Comparison of ENCODE assay signal across 10 cellular contexts in the genomic region with DNA sequence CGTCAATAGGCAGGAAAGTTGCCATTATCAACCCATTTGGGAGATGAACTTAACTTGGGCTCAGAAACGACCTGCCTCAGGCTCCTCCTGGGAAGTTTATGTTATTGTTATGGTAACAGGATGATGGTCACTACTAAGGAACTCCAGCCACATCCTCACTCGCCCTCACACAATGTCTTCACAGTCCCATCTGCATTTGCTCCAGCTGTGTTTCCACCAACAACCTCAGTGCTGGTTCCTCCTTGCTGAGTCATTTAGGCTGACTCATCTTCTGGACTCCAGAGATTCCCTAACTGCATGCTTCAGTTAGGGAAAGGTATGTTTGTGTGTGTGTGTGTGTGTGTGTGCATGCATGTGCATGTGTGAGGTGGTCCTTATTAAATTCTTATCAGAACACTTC.
DNase-seq lines count a peak whose midpoint lies in the region; TF ChIP-seq lines count a peak whose summit lies in the region.
"Had no signal": no experiment of that assay in that cellular context is flagged by ENCODE, and none has a peak within 500 bp of the region (broad histone marks: within the 10 kb centered on the region; RNA-seq: fewer than 3 reads in every experiment).

No MANE protein-coding gene starts in this region.

- no peaks in the 10 kb centered on the region for H3K36me3 Mint-ChIP-seq in progenitor cell of endocrine pancreas (ENCODE audit: insufficient read depth)
- no peaks in the 10 kb centered on the region for H3K36me3 Mint-ChIP-seq in activated naive CD8-positive, alpha-beta T cell treated with anti-CD3 and anti-CD28 coated beads for 36 hours
- H3K36me3 Mint-ChIP-seq: activated naive CD4-positive, alpha-beta T cell treated with anti-CD3 and anti-CD28 coated beads, Interleukin-2, amount 50 U/mL, for 24 hours had no signal

- TF ChIP-seq CTCF in progenitor cell of endocrine pancreas (IDR thresholded peaks at IDR 0.05; ENCODE audit: unreplicated experiment) = no peak
- TF ChIP-seq CTCF in GM13976 (IDR thresholded peaks at IDR 0.05; ENCODE audit: borderline replicate concordance, control extremely low read depth, extremely low read depth, insufficient read depth, missing control alignments) = no peak

- peaks cover 2% of the 10 kb centered on the region for H3K27me3 Mint-ChIP-seq in progenitor cell of endocrine pancreas
- no peaks in the 10 kb centered on the region for H3K27me3 Mint-ChIP-seq in activated naive CD8-positive, alpha-beta T cell treated with anti-CD3 and anti-CD28 coated beads for 36 hours

- H3K4me3 Mint-ChIP-seq in progenitor cell of endocrine pancreas (ENCODE audit: low read depth) = no peak overlapping the region
- no peak overlapping the region for H3K4me3 Mint-ChIP-seq in activated naive CD8-positive, alpha-beta T cell treated with anti-CD3 and anti-CD28 coated beads for 36 hours
- H3K4me3 Mint-ChIP-seq: activated naive CD4-positive, alpha-beta T cell treated with anti-CD3 and anti-CD28 coated beads, Interleukin-2, amount 50 U/mL, for 24 hours had no signal

- peaks cover 2% of the 10 kb centered on the region for H3K4me1 Mint-ChIP-seq in progenitor cell of endocrine pancreas (ENCODE audit: low read depth)
- no peaks in the 10 kb centered on the region for H3K4me1 Mint-ChIP-seq in activated naive CD8-positive, alpha-beta T cell treated with anti-CD3 and anti-CD28 coated beads for 36 hours
- H3K4me1 Mint-ChIP-seq: activated naive CD4-positive, alpha-beta T cell treated with anti-CD3 and anti-CD28 coated beads, Interleukin-2, amount 50 U/mL, for 24 hours had no signal

- H3K9me3 Mint-ChIP-seq in progenitor cell of endocrine pancreas (ENCODE audit: low read depth) = peaks cover 3% of the 10 kb centered on the region
- peaks cover 2% of the 10 kb centered on the region for H3K9me3 Mint-ChIP-seq in activated naive CD8-positive, alpha-beta T cell treated with anti-CD3 and anti-CD28 coated beads for 36 hours

- H3K27ac Mint-ChIP-seq in progenitor cell of endocrine pancreas = peak overlapping the region; percentile 14
- H3K27ac Mint-ChIP-seq in activated naive CD8-positive, alpha-beta T cell treated with anti-CD3 and anti-CD28 coated beads for 36 hours = no peak overlapping the region
- H3K27ac Mint-ChIP-seq: activated naive CD4-positive, alpha-beta T cell treated with anti-CD3 and anti-CD28 coated beads, Interleukin-2, amount 50 U/mL, for 24 hours had no signal

- in situ Hi-C loops in SK-MEL-5 (cut with HindIII; ENCODE audit: low pct_unique_long_range_greater_than_20kb, low sequenced_read_pairs) = no loop called here
- in situ Hi-C loops in GM13976 (cut with MboI; ENCODE audit: low sequenced_read_pairs, unreplicated experiment) = no loop called here

- DNase-seq in ELR (ENCODE audit: low read depth) (peak; percentile 99), SK-MEL-5 (ENCODE audit: low read depth, low spot score) (peak; percentile 57), fibroblast of the conjunctiva (ENCODE audit: low read depth) (peak; percentile 100), progenitor cell of endocrine pancreas (ENCODE audit: low spot score, unreplicated experiment) (no peak), HUDEP-2 (lab: John Stamatoyannopoulos, UW; ENCODE audit: unreplicated experiment in 76 of 76) (no peak), GM13976 (ENCODE audit: low spot score) (no peak), NCI-H2107 (lab: John Stamatoyannopoulos, UW) (no peak)
- no peak for DNase-seq in activated naive CD8-positive, alpha-beta T cell treated with anti-CD3 and anti-CD28 coated beads for 36 hours
- DNase-seq: lower lobe of right lung had no signal

Comparison
In these comparisons a context has a peak if more than half of its experiments do, and no peak if none do; other contexts are left out.
1. DNase-seq: peak in ELR (single experiment), SK-MEL-5 (single experiment) and fibroblast of the conjunctiva (single experiment); none in progenitor cell of endocrine pancreas (single experiment), HUDEP-2 (0 of 76), GM13976 (single experiment), activated naive CD8-positive, alpha-beta T cell treated with anti-CD3 and anti-CD28 coated beads for 36 hours (single experiment) and NCI-H2107 (single experiment).